In genomic region chr16:50313596-50314483, GRCh38 we compare ENCODE assay signal across 8 cellular contexts. TPM values are rescaled to one million over a fixed set of nuclear protein-coding genes. Genes with fewer than 3 reads are reported as not detected.
DNase-seq lines count a peak whose midpoint lies in the region; ATAC-seq and TF ChIP-seq lines count a peak whose summit lies in the region.

No MANE protein-coding gene starts in this region.

- no peaks in the 10 kb centered on the region for H3K27me3 ChIP-seq in GM23338 (ENCODE audit: insufficient read depth)
- no peaks in the 10 kb centered on the region for H3K27me3 ChIP-seq in spleen (replicated peaks in 1 of 7)

- ATAC-seq in GM23338 (no peak), left cardiac atrium (peak; percentile 62 to 83), GM18511 (IDR thresholded peaks at IDR 0.05; ENCODE audit: unreplicated experiment) (no peak)

- H3K9me2 ChIP-seq in GM23338 (ENCODE audit: insufficient read depth): no peaks in the 10 kb centered on the region

- H3K27me3 Mint-ChIP-seq in GM23338 (ENCODE audit: insufficient read depth, low read depth, poor library complexity): peaks cover 14% of the 10 kb centered on the region
- H3K27me3 Mint-ChIP-seq in activated T-helper 1 cell treated with anti-CD3 and anti-CD28 coated beads, Interleukin-12 subunit alpha, Interleukin-12 subunit beta, Interleukin-2, Interleukin-4 antibody, amounts not matched to agents 30 ng/mL and 10 ng/mL and 1 ng/mL, durations not matched to agents 14 hours and 24 hours and 36 hours (ENCODE audit: insufficient read depth): no peaks in the 10 kb centered on the region

- 45 to 88% (median 63%) methylated on average over 25 to 31 of the region's 31 CpGs for WGBS in spleen, 5 donors

- peaks cover 30% of the 10 kb centered on the region for H3K36me3 Mint-ChIP-seq in GM23338 (ENCODE audit: low read depth)
- peaks cover 47% of the 10 kb centered on the region for H3K36me3 Mint-ChIP-seq in activated T-helper 1 cell treated with anti-CD3 and anti-CD28 coated beads, Interleukin-12 subunit alpha, Interleukin-12 subunit beta, Interleukin-2, Interleukin-4 antibody, amounts not matched to agents 30 ng/mL and 10 ng/mL and 1 ng/mL, durations not matched to agents 14 hours and 24 hours and 36 hours (ENCODE audit: low read depth)

- DNase-seq in GM23338 (ENCODE audit: low spot score): no peak
- DNase-seq in activated T-helper 1 cell treated with anti-CD3 and anti-CD28 coated beads, Interleukin-12 subunit alpha, Interleukin-12 subunit beta, Interleukin-2, Interleukin-4 antibody, amounts not matched to agents 30 ng/mL and 10 ng/mL and 1 ng/mL, durations not matched to agents 14 hours and 24 hours and 36 hours (ENCODE audit: low spot score): peak; percentile 49
- DNase-seq in left cardiac atrium: peak; percentile 85
- peak; percentile 84 for DNase-seq in spleen
- no peak for DNase-seq in NCI-H2171 treated with DMSO at 0.1 percent for 48 hours (lab: John Stamatoyannopoulos, UW)
- no peak for DNase-seq in germinal center (ENCODE audit: low spot score)
- DNase-seq in epidermal melanocyte (ENCODE audit: insufficient read length, low spot score): no peak

- no peaks in the 10 kb centered on the region for H3K9me3 ChIP-seq in spleen

- no peak overlapping the region for H3K4me2 ChIP-seq in GM23338

- no peak for TF ChIP-seq POLR2A in spleen (IDR thresholded peaks at IDR 0.05)

- peak overlapping the region; percentile 84; the same call in 1 of the 2 replicates for H3K27ac Mint-ChIP-seq in GM23338
- H3K27ac Mint-ChIP-seq in activated T-helper 1 cell treated with anti-CD3 and anti-CD28 coated beads, Interleukin-12 subunit alpha, Interleukin-12 subunit beta, Interleukin-2, Interleukin-4 antibody, amounts not matched to agents 30 ng/mL and 10 ng/mL and 1 ng/mL, durations not matched to agents 14 hours and 24 hours and 36 hours: peak overlapping the region; percentile 93

- TF ChIP-seq CTCF in GM23338 (conservative IDR thresholded peaks at IDR 0.05; ENCODE audit: low read depth in 2 of 2) (no peak), spleen (IDR thresholded peaks at IDR 0.05 in 8 of 11, conservative IDR thresholded peaks at IDR 0.05 in 3 of 11) (no peak)

- H3K4me3 Mint-ChIP-seq in GM23338: no peak overlapping the region
- peak overlapping the region; percentile 65 for H3K4me3 Mint-ChIP-seq in activated T-helper 1 cell treated with anti-CD3 and anti-CD28 coated beads, Interleukin-12 subunit alpha, Interleukin-12 subunit beta, Interleukin-2, Interleukin-4 antibody, amounts not matched to agents 30 ng/mL and 10 ng/mL and 1 ng/mL, durations not matched to agents 14 hours and 24 hours and 36 hours

- 0 out of 2 replicates have a peak, but pooled peaks cover 4% of the 10 kb centered on the region for H4K20me1 ChIP-seq in GM23338 (replicated peaks; ENCODE audit: insufficient read depth)

- H3K9me3 Mint-ChIP-seq in GM23338: no peaks in the 10 kb centered on the region
- no peaks in the 10 kb centered on the region for H3K9me3 Mint-ChIP-seq in activated T-helper 1 cell treated with anti-CD3 and anti-CD28 coated beads, Interleukin-12 subunit alpha, Interleukin-12 subunit beta, Interleukin-2, Interleukin-4 antibody, amounts not matched to agents 30 ng/mL and 10 ng/mL and 1 ng/mL, durations not matched to agents 14 hours and 24 hours and 36 hours

- H2AFZ ChIP-seq in GM23338: no peak overlapping the region

- H3K4me3 ChIP-seq in GM23338 (no peak overlapping the region), spleen (no peak overlapping the region)

- H3K4me1 ChIP-seq in GM23338 (ENCODE audit: insufficient read depth) (no peaks in the 10 kb centered on the region), spleen (peaks cover 0 to 45% (median 21%) of the 10 kb centered on the region in 6 donors)

- intact Hi-C loops in activated T-helper 1 cell treated with anti-CD3 and anti-CD28 coated beads, Interleukin-12 subunit alpha, Interleukin-12 subunit beta, Interleukin-2, Interleukin-4 antibody, amounts not matched to agents 30 ng/mL and 10 ng/mL and 1 ng/mL, durations not matched to agents 14 hours and 24 hours and 36 hours (cut with micrococcal nuclease): no loop called here
- intact Hi-C loops in left cardiac atrium (cut with DNase I) (no loop called here), spleen (cut with DNase I; ENCODE audit: low total_unique reads) (no loop called here)

- H3K27ac ChIP-seq in GM23338 (ENCODE audit: low read depth) (no peak overlapping the region), spleen (peak overlapping the region in 6 of 8 donors; percentile 4 to 62 (median 44))

- H3K36me3 ChIP-seq in GM23338 (ENCODE audit: insufficient read depth): peaks cover 20% of the 10 kb centered on the region; the same call in 1 of the 2 replicates
- H3K36me3 ChIP-seq in spleen: peaks cover 4 to 100% (median 77%) of the 10 kb centered on the region in 6 donors

- no peaks in the 10 kb centered on the region for H3F3A ChIP-seq in GM23338 (replicated peaks; ENCODE audit: low read depth)

- H3K79me2 ChIP-seq in GM23338 (replicated peaks; ENCODE audit: insufficient read depth): no peaks in the 10 kb centered on the region

- H3K4me1 Mint-ChIP-seq in GM23338: no peaks in the 10 kb centered on the region
- peaks cover 25% of the 10 kb centered on the region for H3K4me1 Mint-ChIP-seq in activated T-helper 1 cell treated with anti-CD3 and anti-CD28 coated beads, Interleukin-12 subunit alpha, Interleukin-12 subunit beta, Interleukin-2, Interleukin-4 antibody, amounts not matched to agents 30 ng/mL and 10 ng/mL and 1 ng/mL, durations not matched to agents 14 hours and 24 hours and 36 hours (ENCODE audit: low read depth)

TF ChIP-seq in GM23338, 12 proteins besides CTCF, POLR2A, EP300 and RAD21 (continues in another document):
- no peak for TF ChIP-seq STAT1 (IDR thresholded peaks at IDR 0.05; ENCODE audit: unreplicated experiment)

RNA-seq across cellular contexts. Expression of gene ADCY7, which starts 47.5 kb away (rescaled TPM):
- total RNA-seq in GM23338 (2014; rRNA removed; shearing (Covaris generic)): 10.5 and 10.8 TPM in 2 replicates
- polyA plus RNA-seq in GM23338 (2016; fragmentation: Nextera tagmentation; extraction: Ambion mirVana) (2.4 and 2.5 TPM in 2 replicates), spleen (10 to 100 TPM in 2 of 3 donors, 1 to 10 TPM in 1; 9.8 to 32.3 (median 16.3) TPM)
- 78.0 and 81.9 TPM in 2 replicates for total RNA-seq in activated T-helper 1 cell treated with anti-CD3 and anti-CD28 coated beads, Interleukin-12 subunit alpha, Interleukin-12 subunit beta, Interleukin-2, Interleukin-4 antibody, amounts not matched to agents 30 ng/mL and 10 ng/mL and 1 ng/mL, durations not matched to agents 14 hours and 24 hours and 36 hours
- total RNA-seq in left cardiac atrium (10 to 100 TPM; 14.3 to 23.7 TPM), spleen (100 to 1,000 TPM in 5 of 7 donors, 10 to 100 TPM in 2; 68.6 to 158 (median 126) TPM)

RNA-seq across cellular contexts. Expression of gene BRD7, which starts 54.9 kb away (rescaled TPM):
- 86.0 and 93.0 TPM in 2 replicates for total RNA-seq in GM23338 (2014; rRNA removed; shearing (Covaris generic))
- polyA plus RNA-seq in GM23338 (2016; fragmentation: Nextera tagmentation; extraction: Ambion mirVana): 149 and 211 TPM in 2 replicates
- 88.8 and 91.0 TPM in 2 replicates for total RNA-seq in activated T-helper 1 cell treated with anti-CD3 and anti-CD28 coated beads, Interleukin-12 subunit alpha, Interleukin-12 subunit beta, Interleukin-2, Interleukin-4 antibody, amounts not matched to agents 30 ng/mL and 10 ng/mL and 1 ng/mL, durations not matched to agents 14 hours and 24 hours and 36 hours
- 10 to 100 TPM; 41.7 to 43.4 TPM for total RNA-seq in left cardiac atrium
- total RNA-seq in spleen: 10 to 100 TPM; 47.4 to 69.7 (median 59.1) TPM
- polyA plus RNA-seq in spleen: 10 to 100 TPM; 39.2 to 50.5 (median 47.2) TPM

Comparison
In these comparisons a context has a peak if more than half of its experiments do, and no peak if none do; other contexts are left out.
1. ATAC-seq: peak in left cardiac atrium (2 of 2); none in GM23338 (single experiment) and GM18511 (single experiment).
2. DNase-seq: peak in activated T-helper 1 cell treated with anti-CD3 and anti-CD28 coated beads, Interleukin-12 subunit alpha, Interleukin-12 subunit beta, Interleukin-2, Interleukin-4 antibody, amounts not matched to agents 30 ng/mL and 10 ng/mL and 1 ng/mL, durations not matched to agents 14 hours and 24 hours and 36 hours (single experiment), left cardiac atrium (single experiment) and spleen (single experiment); none in GM23338 (single experiment), NCI-H2171 treated with DMSO at 0.1 percent for 48 hours (single experiment), germinal center (single experiment) and epidermal melanocyte (single experiment).